ENCODE assay signal across 8 cellular contexts in the genomic region with DNA sequence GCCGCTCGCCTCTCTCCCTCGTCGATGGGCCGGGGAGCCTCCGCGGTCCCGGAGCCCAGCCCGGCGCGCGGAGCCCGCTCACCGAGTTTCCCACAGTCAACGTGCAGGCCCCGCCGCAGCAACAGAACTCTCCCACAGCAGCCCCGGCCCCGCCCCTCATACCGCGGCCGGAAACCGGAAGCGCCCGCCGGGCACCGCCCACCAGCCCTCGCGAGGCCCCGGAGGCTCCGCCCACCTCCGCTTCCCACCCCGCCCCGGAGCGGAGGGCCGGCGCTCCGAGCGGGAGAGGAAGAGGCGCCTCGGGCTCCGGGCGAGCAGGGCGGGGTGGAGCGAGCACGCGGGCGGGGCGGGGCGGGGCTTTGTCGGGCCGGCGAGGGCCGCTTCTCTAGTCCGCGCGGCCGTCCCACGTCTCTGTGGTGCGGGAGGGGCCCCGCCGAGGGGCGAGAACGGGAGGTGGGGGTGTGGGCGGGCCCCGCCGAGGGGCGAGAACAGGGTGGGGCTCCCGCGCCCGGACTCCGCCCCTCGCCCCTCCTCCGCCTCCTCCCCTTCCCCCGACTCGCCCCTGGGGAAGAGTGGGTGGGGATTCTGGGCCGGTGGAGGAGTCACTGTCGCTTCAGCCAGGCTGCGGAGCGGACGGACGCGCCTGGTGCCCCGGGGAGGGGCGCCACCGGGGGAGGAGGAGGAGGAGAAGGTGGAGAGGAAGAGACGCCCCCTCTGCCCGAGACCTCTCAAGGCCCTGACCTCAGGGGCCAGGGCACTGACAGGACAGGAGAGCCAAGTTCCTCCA. TPM values are rescaled to one million over a fixed set of nuclear protein-coding genes. Genes with fewer than 3 reads are reported as not detected.
DNase-seq lines count a peak whose midpoint lies in the region; ATAC-seq and TF ChIP-seq lines count a peak whose summit lies in the region.

ABCD1 (plus strand) TSS at position 605 of the 787 bp plus-strand sequence. CDS start 411 bp downstream, outside the sequence.
BCAP31 (minus strand) TSS at position 136 of the 787 bp plus-strand sequence. CDS start 1,143 bp downstream, outside the sequence.

- H3K9me3 Mint-ChIP-seq in Calu3 (ENCODE audit: low read depth, unreplicated experiment), result no peaks in the 10 kb centered on the region

- peak within 1 kb of the TSS; percentile 68 for H3K27ac ChIP-seq in HUES64 (ENCODE audit: low read depth, low read length)
- peak within 1 kb of the TSS; percentile 92 for H3K27ac ChIP-seq in PC-3 (ENCODE audit: low read length)

- peak within 1 kb of the TSS; percentile 84 for H3K4me3 Mint-ChIP-seq in Calu3 (ENCODE audit: low read depth, unreplicated experiment)

- under 1% methylated on average over 66 of the region's 88 CpGs for WGBS in HUES64

- TF ChIP-seq POLR2A in erythroblast (IDR thresholded peaks at IDR 0.05; ENCODE audit: low read length), result peak; percentile 30

- H3K4me1 ChIP-seq in HUES64 (ENCODE audit: insufficient read depth, low read length), result peaks cover 13% of the 10 kb centered on the region
- peaks cover 31% of the 10 kb centered on the region for H3K4me1 ChIP-seq in PC-3 (ENCODE audit: insufficient read depth, low read length)
- peaks cover 37% of the 10 kb centered on the region for H3K4me1 ChIP-seq in mucosa of stomach (ENCODE audit: control insufficient read depth, insufficient read depth, low read length)

- H2AFZ ChIP-seq in PC-3 (ENCODE audit: low read length), result 0 out of 2 replicates have a peak within 1 kb of the TSS, but pooled peaks have one; percentile 34

- POLR2A ChIA-PET in PC-3 (lab: Charles Lee; ENCODE audit: unreplicated experiment), result no interaction called here

- no peaks in the 10 kb centered on the region for H3K27me3 ChIP-seq in HUES64 (ENCODE audit: insufficient read depth, low read length)
- H3K27me3 ChIP-seq in PC-3 (ENCODE audit: low read length), result no peaks in the 10 kb centered on the region
- H3K27me3 ChIP-seq in mucosa of stomach (ENCODE audit: control insufficient read depth, insufficient read depth, low read length), result no peaks in the 10 kb centered on the region

- H3K9me2 ChIP-seq in PC-3 (replicated peaks; ENCODE audit: low read length), result no peaks in the 10 kb centered on the region

- peaks cover 93% of the 10 kb centered on the region for H3K79me2 ChIP-seq in PC-3 (ENCODE audit: low read length)

- peaks cover 26% of the 10 kb centered on the region for H3K36me3 ChIP-seq in HUES64 (ENCODE audit: insufficient read depth, low read length)
- H3K36me3 ChIP-seq in PC-3 (ENCODE audit: low read depth, low read length), result peaks cover 19% of the 10 kb centered on the region
- H3K36me3 ChIP-seq in mucosa of stomach (ENCODE audit: control insufficient read depth, insufficient read depth, low read length), result no peaks in the 10 kb centered on the region

- peak within 1 kb of the TSS; percentile 79 for H3K27ac Mint-ChIP-seq in Calu3 (ENCODE audit: unreplicated experiment)

- peak within 1 kb of the TSS; percentile 98 for H3K4me2 ChIP-seq in PC-3 (ENCODE audit: low read length)

- CTCF ChIA-PET in Calu3 (lab: Charles Lee), result interaction anchor here (0.6 to 0.7 kb wide), 3 partner anchors 12 to 15 kb away, joined by 3 read pairs; no protein-coding TSS in a partner anchor
- CTCF ChIA-PET in PC-3 (lab: Charles Lee), result no interaction called here

- peaks cover 20% of the 10 kb centered on the region for H3K4me1 Mint-ChIP-seq in Calu3 (ENCODE audit: low read depth, unreplicated experiment)

- H3K9ac ChIP-seq in HUES64 (ENCODE audit: low read depth, low read length) (peak within 1 kb of the TSS; percentile 71), PC-3 (ENCODE audit: low read length) (peak within 1 kb of the TSS; percentile 97), mucosa of stomach (ENCODE audit: low read length) (peak within 1 kb of the TSS; percentile 68)

- DNase-seq in Calu3 (peak; percentile 95), PC-3 (peak; percentile 91), activated T-cell treated with anti-CD3 and anti-CD28 coated beads for 48 hours (ENCODE audit: low read depth) (peak; percentile 87), erythroblast (lab: John Stamatoyannopoulos, UW) (peak; percentile 92 to 95)
- DNase-seq in stimulated activated CD8-positive, alpha-beta memory T cell treated with anti-CD3 and anti-CD28 coated beads, Interleukin-4, amount 100 ng/mL, for 4 hours (ENCODE audit: low read depth in 2 of 2, low spot score in 1 of 2), result peak; percentile 69 to 77

- ATAC-seq in GM21423 (IDR thresholded peaks at IDR 0.05; ENCODE audit: unreplicated experiment) (peak; percentile 52), PC-3 (peak; percentile 45)

- peaks cover 47% of the 10 kb centered on the region for H3K36me3 Mint-ChIP-seq in Calu3 (ENCODE audit: insufficient read depth, unreplicated experiment)

- H3K4me3 ChIP-seq in HUES64 (ENCODE audit: low read length) (peak within 1 kb of the TSS; percentile 84), PC-3 (ENCODE audit: low read length) (peak within 1 kb of the TSS; percentile 92), mucosa of stomach (ENCODE audit: low read length) (no peak within 1 kb of the TSS)

- BruUV-seq in Calu3 (replicated peaks; lab: Mats Ljungman, UMichigan) (no TSS peak), PC-3 (replicated peaks; lab: Mats Ljungman, UMichigan) (no TSS peak)

- H3K27me3 Mint-ChIP-seq in Calu3 (ENCODE audit: unreplicated experiment), result no peaks in the 10 kb centered on the region

- H3F3A ChIP-seq in PC-3 (ENCODE audit: low read length, unreplicated experiment), result no peaks in the 10 kb centered on the region

- H3K9me3 ChIP-seq in HUES64 (ENCODE audit: insufficient read depth, low read depth, low read length) (no peaks in the 10 kb centered on the region), PC-3 (ENCODE audit: low read length) (no peaks in the 10 kb centered on the region), mucosa of stomach (ENCODE audit: control insufficient read depth, low read length) (no peaks in the 10 kb centered on the region)

- H4K20me1 ChIP-seq in PC-3 (ENCODE audit: low read length), result peaks cover 15% of the 10 kb centered on the region; the same call in 1 of the 2 replicates

- TF ChIP-seq CTCF in Calu3 (IDR thresholded peaks at IDR 0.05; ENCODE audit: unreplicated experiment) (no peak), PC-3 (conservative IDR thresholded peaks at IDR 0.05; ENCODE audit: low read depth, low read length) (no peak)

- intact Hi-C loops in Calu3 (cut with micrococcal nuclease; ENCODE audit: unreplicated experiment) (no loop called here), PC-3 (cut with micrococcal nuclease) (no loop called here)

RNA-seq across cellular contexts. Expression of gene ABCD1, which starts in this region (rescaled TPM):
- 14.4 and 22.8 TPM in 2 replicates for total RNA-seq in Calu3 (2022)
- polyA plus RNA-seq in HUES64 (2013, experiment 1 of 2), result 5.2 TPM
- 7.4 TPM for polyA plus RNA-seq in HUES64 (2013, experiment 2 of 2)
- 44.4 and 48.6 TPM in 2 replicates for total RNA-seq in PC-3 (2014; rRNA removed)

RNA-seq across cellular contexts. Expression of gene BCAP31, which starts in this region (rescaled TPM):
- total RNA-seq in Calu3 (2022) (371 and 407 TPM in 2 replicates), PC-3 (2014; rRNA removed) (289 and 301 TPM in 2 replicates)
- polyA plus RNA-seq in HUES64 (2013, experiment 1 of 2), result 109 TPM
- polyA plus RNA-seq in HUES64 (2013, experiment 2 of 2), result 110 TPM
